In the genomic region with DNA sequence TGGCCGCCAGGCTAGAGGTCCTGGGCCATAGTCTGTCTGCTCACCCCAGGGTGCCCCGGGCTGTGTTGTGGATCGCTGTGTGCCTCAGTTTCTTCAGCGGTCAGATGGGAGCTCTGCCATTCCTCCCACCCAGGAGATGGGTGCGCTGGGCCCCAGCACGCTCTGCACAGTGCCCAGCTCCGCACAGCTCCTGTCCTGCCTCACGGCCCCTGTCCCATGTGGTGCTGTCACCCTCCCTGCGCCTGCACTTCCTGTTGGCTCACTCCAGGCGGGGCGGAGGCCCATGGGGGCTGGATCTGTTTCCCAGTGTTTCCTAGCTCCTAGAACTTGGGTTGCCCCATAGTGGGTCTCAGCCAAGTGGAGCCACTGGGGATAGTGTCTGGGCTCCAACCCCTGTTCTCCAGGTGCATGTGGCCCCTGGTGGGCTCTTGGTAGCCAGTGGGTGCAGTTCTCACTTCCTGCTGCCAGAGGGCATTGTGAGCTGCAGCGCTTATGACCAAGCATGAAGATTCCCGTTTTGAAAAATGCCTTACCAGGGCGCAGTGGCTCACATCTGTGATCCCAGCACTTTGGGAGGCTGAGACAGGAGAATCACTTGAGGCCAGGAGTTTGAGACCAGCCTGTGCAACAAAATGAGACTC, we compare ENCODE assay signal across 8 cellular contexts.
DNase-seq lines count a peak whose midpoint lies in the region; ATAC-seq and TF ChIP-seq lines count a peak whose summit lies in the region.

No MANE protein-coding gene starts in this region.

- DNase-seq in ACHN (peak; percentile 21), GM03348 (ENCODE audit: low spot score) (peak; percentile 51), RKO (ENCODE audit: low spot score) (peak; percentile 42), tibial artery (no peak), T1000 (lab: John Stamatoyannopoulos, UW) (no peak), NCI-H226 (no peak)
- DNase-seq in stimulated activated CD4-positive, alpha-beta T cell treated with anti-CD3 and anti-CD28 coated beads, Interleukin-2, amount 100 ng/mL, for 48 hours = no peak

- no peak overlapping the region for H3K27ac ChIP-seq in gastroesophageal sphincter
- no peak overlapping the region for H3K27ac ChIP-seq in tibial artery

- no peak for TF ChIP-seq EP300 in gastroesophageal sphincter (IDR thresholded peaks at IDR 0.05)

- ATAC-seq in gastroesophageal sphincter = peak; percentile 46

- TF ChIP-seq CTCF in gastroesophageal sphincter (IDR thresholded peaks at IDR 0.05) (peak in 3 of 4 experiments; percentile 27 to 55 (median 49)), tibial artery (IDR thresholded peaks at IDR 0.05) (peak; percentile 34 to 38)

- intact Hi-C loops in tibial artery (cut with DNase I; ENCODE audit: low total_unique reads) = loop anchor here (10.0 kb wide), 1 partner anchor 304 kb away; no protein-coding TSS in a partner anchor

- H3K4me1 ChIP-seq in gastroesophageal sphincter (peaks cover 0 to 52% (median 18%) of the 10 kb centered on the region in 3 donors), tibial artery (peaks cover 6 to 38% (median 23%) of the 10 kb centered on the region in 4 donors)

- in situ Hi-C loops in ACHN (cut with HindIII; ENCODE audit: low pct_ligation_motif_present, low pct_unique_long_range_greater_than_20kb, low sequenced_read_pairs) = no loop called here

- WGBS in gastroesophageal sphincter (ENCODE audit: low coverage in 1 of 2), 2 donors = 100% methylated on average over 3 of the region's 14 CpGs; no CpG with 5 or more reads in 1 of the 2 donors

- TF ChIP-seq POLR2A in gastroesophageal sphincter (IDR thresholded peaks at IDR 0.05) = no peak

- H3K9me3 ChIP-seq in gastroesophageal sphincter (no peaks in the 10 kb centered on the region), tibial artery (no peaks in the 10 kb centered on the region)

- H3K27me3 ChIP-seq in gastroesophageal sphincter (no peaks in the 10 kb centered on the region), tibial artery (no peaks in the 10 kb centered on the region)

- H3K4me3 ChIP-seq in gastroesophageal sphincter (no peak overlapping the region), tibial artery (no peak overlapping the region)

- H3K36me3 ChIP-seq in gastroesophageal sphincter = peaks cover 0 to 60% of the 10 kb centered on the region in 2 donors
- peaks cover 14 to 67% (median 52%) of the 10 kb centered on the region in 3 donors for H3K36me3 ChIP-seq in tibial artery

Comparison
In these comparisons a context has a peak if more than half of its experiments do, and no peak if none do; other contexts are left out.
1. DNase-seq: peak in ACHN (single experiment), GM03348 (single experiment) and RKO (single experiment); none in tibial artery (0 of 2), T1000 (single experiment), NCI-H226 (single experiment) and stimulated activated CD4-positive, alpha-beta T cell treated with anti-CD3 and anti-CD28 coated beads, Interleukin-2, amount 100 ng/mL, for 48 hours (0 of 2).